Comparison of ENCODE assay signal across 8 cellular contexts in genomic region chr5:171388816-171389168, GRCh38. TPM values are rescaled to one million over a fixed set of nuclear protein-coding genes. Genes with fewer than 3 reads are reported as not detected.
DNase-seq lines count a peak whose midpoint lies in the region; ATAC-seq and TF ChIP-seq lines count a peak whose summit lies in the region.

No MANE protein-coding gene starts in this region.

- H3K9me2 ChIP-seq in GM23338 (ENCODE audit: insufficient read depth): no peaks in the 10 kb centered on the region

- peak overlapping the region; percentile 20 for H3K9ac ChIP-seq in fibroblast of lung (ENCODE audit: insufficient read depth, low read length)

- H3K9me3 ChIP-seq in T-helper 17 cell (ENCODE audit: control insufficient read depth, low read length, poor library complexity, severe bottlenecking) (no peaks in the 10 kb centered on the region), fibroblast of lung (ENCODE audit: control insufficient read depth, insufficient read depth, low read depth, low read length) (no peaks in the 10 kb centered on the region)

- peaks cover 53% of the 10 kb centered on the region for H3K36me3 ChIP-seq in GM23338 (ENCODE audit: insufficient read depth)
- H3K36me3 ChIP-seq in fibroblast of lung (ENCODE audit: control insufficient read depth, insufficient read depth, low read length): peaks cover 13% of the 10 kb centered on the region

- H4K20me1 ChIP-seq in GM23338 (replicated peaks; ENCODE audit: insufficient read depth): peaks cover 53% of the 10 kb centered on the region
- peaks cover 25% of the 10 kb centered on the region for H4K20me1 ChIP-seq in fibroblast of lung (ENCODE audit: control insufficient read depth, extremely low read depth, insufficient read depth, low read length)

- DNase-seq in GM23338 (ENCODE audit: low spot score) (no peak), T-helper 17 cell (no peak), fibroblast of lung (ENCODE audit: low read depth in 2 of 2) (peak in 1 of 2 donors; percentile 8), cerebellar nuclear complex (lab: John Stamatoyannopoulos, UW) (no peak), NOMO-1 treated with dmso at 0.1 percent for 144 hours (lab: John Stamatoyannopoulos, UW; ENCODE audit: unreplicated experiment) (no peak)

- no peaks in the 10 kb centered on the region for H3K27me3 ChIP-seq in GM23338 (ENCODE audit: insufficient read depth)
- no peaks in the 10 kb centered on the region for H3K27me3 ChIP-seq in fibroblast of lung (ENCODE audit: control insufficient read depth, insufficient read depth, low read length)

- peaks cover 16% of the 10 kb centered on the region for H3F3A ChIP-seq in GM23338 (replicated peaks; ENCODE audit: low read depth)

- peak overlapping the region; percentile 94; the same call in 1 of the 2 replicates for H3K27ac ChIP-seq in GM23338 (ENCODE audit: low read depth)
- peak overlapping the region; percentile 89 for H3K27ac ChIP-seq in fibroblast of lung (ENCODE audit: insufficient read depth, low read length)
- H3K27ac ChIP-seq in skin epidermis: peak overlapping the region in 12 of 21 experiments; percentile 84 to 97 (median 92)

- peak overlapping the region; percentile 88 for H3K4me3 ChIP-seq in GM23338
- H3K4me3 ChIP-seq in fibroblast of lung (replicated peaks in 1 of 4; ENCODE audit: control extremely low read depth in 1 of 4, insufficient read depth in 1 of 4, low read depth in 3 of 4, low read length in 4 of 4): peak overlapping the region; percentile 79 to 95 (median 90)
- H3K4me3 ChIP-seq in skin epidermis: peak overlapping the region; percentile 81 to 98 (median 94)

- H3K79me2 ChIP-seq in GM23338 (replicated peaks; ENCODE audit: insufficient read depth): peaks cover 62% of the 10 kb centered on the region
- peaks cover 61% of the 10 kb centered on the region for H3K79me2 ChIP-seq in fibroblast of lung (ENCODE audit: control insufficient read depth, insufficient read depth, low read length)

- H3K36me3 Mint-ChIP-seq in GM23338 (ENCODE audit: low read depth) (peaks cover 63% of the 10 kb centered on the region), T-helper 17 cell (ENCODE audit: low read depth) (peaks cover 5% of the 10 kb centered on the region)

- H3K4me1 Mint-ChIP-seq in GM23338 (peaks cover 25% of the 10 kb centered on the region), T-helper 17 cell (peaks cover 52% of the 10 kb centered on the region)

- peak overlapping the region; percentile 92 for H3K4me2 ChIP-seq in GM23338
- peak overlapping the region; percentile 86 for H3K4me2 ChIP-seq in fibroblast of lung (ENCODE audit: extremely low read depth, insufficient read depth, low read length)

- no peak for ATAC-seq in GM23338
- ATAC-seq in T-helper 17 cell: no peak
- ATAC-seq in HG03432 (IDR thresholded peaks at IDR 0.05; ENCODE audit: unreplicated experiment): no peak
- ATAC-seq in GM19452 (IDR thresholded peaks at IDR 0.05; ENCODE audit: unreplicated experiment): no peak

- H3K9me3 Mint-ChIP-seq in GM23338: peaks cover 16% of the 10 kb centered on the region

- H3K4me3 Mint-ChIP-seq in GM23338 (peak overlapping the region; percentile 100), T-helper 17 cell (peak overlapping the region; percentile 92)

- H3K27me3 Mint-ChIP-seq in GM23338 (ENCODE audit: insufficient read depth, low read depth, poor library complexity): peaks cover 29% of the 10 kb centered on the region
- no peaks in the 10 kb centered on the region for H3K27me3 Mint-ChIP-seq in T-helper 17 cell

- H3K27ac Mint-ChIP-seq in GM23338 (peak overlapping the region; percentile 100), T-helper 17 cell (peak overlapping the region; percentile 95)

- TF ChIP-seq CTCF in GM23338 (conservative IDR thresholded peaks at IDR 0.05; ENCODE audit: low read depth in 2 of 2) (no peak), fibroblast of lung (conservative IDR thresholded peaks at IDR 0.05 in 1 of 2, IDR thresholded peaks at IDR 0.05 in 1 of 2; ENCODE audit: low read depth in 1 of 2, low read length in 2 of 2) (no peak)

- H2AFZ ChIP-seq in GM23338 (no peak overlapping the region), fibroblast of lung (ENCODE audit: low read length) (no peak overlapping the region)

- H3K4me1 ChIP-seq in GM23338 (ENCODE audit: insufficient read depth) (peaks cover 25% of the 10 kb centered on the region), fibroblast of lung (ENCODE audit: control insufficient read depth, extremely low read depth, insufficient read depth, low read length) (no peaks in the 10 kb centered on the region)

TF ChIP-seq in GM23338, 12 proteins besides CTCF, POLR2A, EP300 and RAD21 (continues in another document):
- TF ChIP-seq JUNB (IDR thresholded peaks at IDR 0.05; ENCODE audit: unreplicated experiment) (no peak), EZH2 (IDR thresholded peaks at IDR 0.05; ENCODE audit: low read depth, unreplicated experiment) (no peak), POLR2AphosphoS5 (IDR thresholded peaks at IDR 0.05; ENCODE audit: low read depth) (no peak), REST (IDR thresholded peaks at IDR 0.05; ENCODE audit: unreplicated experiment) (no peak)

RNA-seq across cellular contexts. Expression of gene NPM1, which starts 1.1 kb away (rescaled TPM):
- 2,727 and 5,242 TPM in 2 replicates for total RNA-seq in GM23338 (2014; rRNA removed; shearing (Covaris generic))
- polyA plus RNA-seq in GM23338 (2016; fragmentation: Nextera tagmentation; extraction: Ambion mirVana) (3,739 and 3,980 TPM in 2 replicates), fibroblast of lung (4,158 and 5,062 TPM in 2 replicates)
- total RNA-seq in T-helper 17 cell (1,000 to 10,000 TPM; 1,005 to 1,022 TPM), fibroblast of lung (1,067 and 1,412 TPM in 2 replicates)
- 2,217 and 3,001 TPM in 2 replicates for polyA plus RNA-seq in fibroblast of lung (2012)
- 359 and 452 TPM in 2 replicates for polyA minus RNA-seq in fibroblast of lung (ENCODE audit: low replicate concordance)

RNA-seq across cellular contexts. Expression of gene FGF18, which starts 30.7 kb away (rescaled TPM):
- total RNA-seq in GM23338 (2014; rRNA removed; shearing (Covaris generic)): 0.56 TPM in 1 of 2 replicates, not detected in the other
- polyA plus RNA-seq in GM23338 (2016; fragmentation: Nextera tagmentation; extraction: Ambion mirVana): 0.75 and 0.86 TPM in 2 replicates
- total RNA-seq in T-helper 17 cell: under 1 TPM; 0.44 to 0.50 TPM
- 8.0 and 19.3 TPM in 2 replicates for total RNA-seq in fibroblast of lung
- polyA plus RNA-seq in fibroblast of lung: 0.33 and 2.0 TPM in 2 replicates
- polyA plus RNA-seq in fibroblast of lung (2012): 0.49 and 3.6 TPM in 2 replicates
- polyA minus RNA-seq in fibroblast of lung (ENCODE audit: low replicate concordance): 2.6 TPM in 1 of 2 replicates, not detected in the other
